Comparison of ENCODE assay signal across 8 cellular contexts in the genomic region with DNA sequence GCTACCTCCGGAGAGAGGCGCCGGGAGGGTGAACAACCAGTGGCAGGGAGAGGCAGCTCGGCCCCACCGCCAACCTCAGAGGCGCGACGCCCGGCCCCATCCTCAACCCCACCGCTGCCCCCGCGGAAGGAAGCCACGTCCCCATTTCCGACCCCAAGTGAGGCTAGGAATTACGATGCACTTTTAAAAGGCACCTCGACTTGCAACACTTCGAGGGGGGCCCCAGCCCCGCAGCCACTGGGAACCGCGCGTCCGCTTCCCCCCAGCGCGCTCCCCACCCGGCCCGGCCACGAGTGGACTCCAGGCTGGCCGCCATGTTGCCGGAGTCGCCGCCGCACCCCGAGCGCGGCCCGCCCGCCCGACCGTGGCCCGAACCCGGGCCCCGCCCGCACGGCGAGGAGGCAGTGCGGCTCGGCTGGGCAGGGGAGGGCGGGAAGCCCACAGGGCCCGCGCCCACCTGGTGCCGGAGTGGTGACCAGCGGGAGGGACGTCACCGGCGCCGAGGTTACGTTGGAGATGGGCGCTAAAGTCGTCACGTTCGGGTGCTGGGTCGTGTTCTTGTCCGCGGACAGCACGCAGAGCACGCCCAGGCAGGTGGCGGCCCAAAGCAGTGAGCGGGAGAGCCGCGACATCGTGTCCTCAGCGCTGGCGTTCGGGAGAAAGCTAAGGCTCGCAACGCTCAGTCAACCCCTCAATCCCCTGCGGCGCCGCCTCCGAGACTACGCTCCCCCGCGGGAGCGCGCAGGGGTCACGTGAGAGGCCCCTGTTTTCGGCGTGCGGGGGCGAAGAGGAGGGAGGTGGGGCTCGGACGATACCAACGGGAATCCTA. TPM values are rescaled to one million over a fixed set of nuclear protein-coding genes. Genes with fewer than 3 reads are reported as not detected.
DNase-seq lines count a peak whose midpoint lies in the region; ATAC-seq and TF ChIP-seq lines count a peak whose summit lies in the region.

A gene (minus strand): TSS at position 721 of the 829 bp plus-strand sequence. CDS start 89 bp downstream, at position 632.

- peak within 1 kb of the TSS; percentile 99 for H3K4me3 Mint-ChIP-seq in activated naive CD8-positive, alpha-beta T cell

- ATAC-seq in HG02588 (IDR thresholded peaks at IDR 0.05; ENCODE audit: unreplicated experiment): peak; percentile 47

- peaks cover 12% of the 10 kb centered on the region for H3K36me3 Mint-ChIP-seq in activated naive CD8-positive, alpha-beta T cell

- no peak for TF ChIP-seq CTCF in GM10248 (IDR thresholded peaks at IDR 0.05; ENCODE audit: control extremely low read depth, extremely low read depth, low read depth, missing control alignments)
- TF ChIP-seq CTCF in ovary (IDR thresholded peaks at IDR 0.05): no peak
- TF ChIP-seq CTCF in thyroid gland (IDR thresholded peaks at IDR 0.05): no peak

- H3K27me3 Mint-ChIP-seq in activated naive CD8-positive, alpha-beta T cell: no peaks in the 10 kb centered on the region

- peak within 1 kb of the TSS; percentile 99 for H3K27ac Mint-ChIP-seq in activated naive CD8-positive, alpha-beta T cell

- CTCF ChIA-PET in GM10248 (lab: Yijun Ruan, JAX): interaction anchor here (1.2 to 6.5 kb wide), 14 partner anchors 9 to 309 kb away, joined by 3 to 111 read pairs (median 6); a partner anchor contains a TSS

- 0 to 1% (median 1%) methylated on average over 55 to 93 of the region's 93 CpGs for WGBS in ovary, 3 donors
- 0% methylated on average over 26 to 35 of the region's 93 CpGs for WGBS in thyroid gland, 2 donors

- H3K36me3 ChIP-seq in ovary (no peaks in the 10 kb centered on the region), thyroid gland (peaks cover 3 to 7% of the 10 kb centered on the region in 2 donors)

- DNase-seq in GM10248 (ENCODE audit: extremely low spot score): peak; percentile 93
- DNase-seq in NCI-H1092 (lab: John Stamatoyannopoulos, UW): peak; percentile 91
- peak; percentile 91 for DNase-seq in SKM-1 treated with dmso at 0.1 percent for 144 hours (lab: John Stamatoyannopoulos, UW; ENCODE audit: unreplicated experiment)
- peak; percentile 82 to 98 (median 95) for DNase-seq in head of caudate nucleus
- DNase-seq in ovary: peak; percentile 94 to 96 (median 95)
- peak; percentile 93 to 96 for DNase-seq in thyroid gland

- intact Hi-C loops in head of caudate nucleus (cut with DNase I) (loop anchor here (1.0 to 10.0 kb wide), 4 partner anchors 65 to 827 kb away; a partner anchor contains a TSS), ovary (cut with DNase I) (loop anchor here in 2 of 4 donors (5.0 to 10.0 kb wide), 4 partner anchors 60 to 287 kb away; a partner anchor contains a TSS), thyroid gland (cut with DNase I) (loop anchor here (5.0 to 10.0 kb wide), 2 partner anchors 63 to 195 kb away; a partner anchor contains a TSS)

- TF ChIP-seq POLR2A in ovary (IDR thresholded peaks at IDR 0.05) (peak; percentile 94), thyroid gland (IDR thresholded peaks at IDR 0.05) (peak in 1 of 2 donors; percentile 93)

- H3K9me3 ChIP-seq in ovary (no peaks in the 10 kb centered on the region), thyroid gland (no peaks in the 10 kb centered on the region)

- no peaks in the 10 kb centered on the region for H3K27me3 ChIP-seq in ovary
- no peaks in the 10 kb centered on the region for H3K27me3 ChIP-seq in thyroid gland

- H3K4me3 ChIP-seq in ovary (peak within 1 kb of the TSS; percentile 84), thyroid gland (replicated peaks in 1 of 3) (peak within 1 kb of the TSS; percentile 28 to 99 (median 98))

- H3K4me1 Mint-ChIP-seq in activated naive CD8-positive, alpha-beta T cell (ENCODE audit: low read depth): peaks cover 52% of the 10 kb centered on the region

- H3K4me1 ChIP-seq in ovary (ENCODE audit: insufficient read depth) (peaks cover 1% of the 10 kb centered on the region), thyroid gland (peaks cover 27 to 31% of the 10 kb centered on the region in 2 donors)

- H3K9me3 Mint-ChIP-seq in activated naive CD8-positive, alpha-beta T cell (ENCODE audit: low read depth): no peaks in the 10 kb centered on the region

- POLR2A ChIA-PET in GM10248 (lab: Yijun Ruan, JAX): interaction anchor here (0.8 to 2.4 kb wide), 5 partner anchors 9 to 101 kb away, joined by 3 to 15 read pairs (median 3); a partner anchor contains a TSS

- TF ChIP-seq EP300 in ovary (IDR thresholded peaks at IDR 0.05): peak; percentile 27

- H3K27ac ChIP-seq in ovary (peak within 1 kb of the TSS; percentile 96), thyroid gland (peak within 1 kb of the TSS; percentile 95 to 100 (median 99))

RNA-seq across cellular contexts. Expression of the gene that starts here (rescaled TPM):
- total RNA-seq in ovary: 100 to 1,000 TPM; 145 to 215 (median 173) TPM
- 100 to 1,000 TPM; 129 to 203 TPM for polyA plus RNA-seq in ovary
- total RNA-seq in thyroid gland: 100 to 1,000 TPM; 284 to 415 (median 340) TPM

Comparison
In these comparisons a context has a peak if more than half of its experiments do, and no peak if none do; other contexts are left out.
1. Peak in every context shown above with its lines: DNase-seq, ATAC-seq, H3K4me3 ChIP-seq and H3K27ac ChIP-seq.